7 cellular contexts compared by ENCODE assay signal in genomic region chr12:131070136-131070535, GRCh38.
DNase-seq lines count a peak whose midpoint lies in the region; ATAC-seq and TF ChIP-seq lines count a peak whose summit lies in the region.
"Not testable (repeated sequence)": the region's sequence is repeated elsewhere in the genome, so short reads cannot be mapped to it uniquely, and the experiment has no call there.

No MANE protein-coding gene starts in this region.

- H3T11ph ChIP-seq in H9 (ENCODE audit: low read length), result not testable (repeated sequence)

- H3K23me2 ChIP-seq in H9 (ENCODE audit: insufficient read length, low read depth, low read length, poor library complexity, severe bottlenecking), result not testable (repeated sequence)

- not testable (repeated sequence) for H3K27ac Mint-ChIP-seq in H9; chondrocyte (ENCODE audit: unreplicated experiment); type B pancreatic cell

- H4K8ac ChIP-seq in H9 (replicated peaks; ENCODE audit: insufficient read length, low read depth, low read length), result not testable (repeated sequence)

- peak; percentile 23 for DNase-seq in H9
- peak; percentile 82 for DNase-seq in chondrocyte (ENCODE audit: low spot score)
- DNase-seq in Right ventricle myocardium inferior (ENCODE audit: missing footprints), result peak; percentile 63
- peak; percentile 51 for DNase-seq in islet precursor cell
- peak; percentile 68 for DNase-seq in mesenteric fat pad (ENCODE audit: low spot score)
- peak; percentile 58 for DNase-seq in spleen
- peak; percentile 60 for DNase-seq in type B pancreatic cell (ENCODE audit: extremely low spot score, unreplicated experiment)

- H3K36me3 Mint-ChIP-seq in H9 (ENCODE audit: insufficient read depth in 1 of 3, low read depth in 3 of 3); chondrocyte (ENCODE audit: low read depth); type B pancreatic cell: not testable (repeated sequence)

- not testable (repeated sequence) for H3K9ac ChIP-seq in H9 (ENCODE audit: extremely low read depth, insufficient read length, low read length)

- not testable (repeated sequence) for H2BK20ac ChIP-seq in H9 (ENCODE audit: low read depth, low read length, poor library complexity, severe bottlenecking)

- H3K4ac ChIP-seq in H9 (ENCODE audit: low read depth, low read length), result not testable (repeated sequence)

- TF ChIP-seq POLR2A in spleen (IDR thresholded peaks at IDR 0.05), result not testable (repeated sequence)

- no CpG with 5 or more reads among the region's 21 CpGs for WGBS in H9 (ENCODE audit: extremely low coverage, insufficient read length, low lambda C conversion rate)
- WGBS in spleen, 5 donors, result 92 to 98% (median 96%) methylated on average over 17 to 21 of the region's 21 CpGs

- H3K27me3 ChIP-seq in H9 (ENCODE audit: insufficient read depth, low read length), result not testable (repeated sequence)
- peaks cover 0 to 11% (median 0%) of the 10 kb centered on the region in 7 donors for H3K27me3 ChIP-seq in spleen (replicated peaks in 1 of 7)

- not testable (repeated sequence) for H2BK15ac ChIP-seq in H9 (ENCODE audit: low read depth, low read length)

- not testable (repeated sequence) for H2BK12ac ChIP-seq in H9 (ENCODE audit: insufficient read length, low read depth, low read length)

- H3K79me2 ChIP-seq in H9 (ENCODE audit: insufficient read depth, low read length), result not testable (repeated sequence)

- H2BK120ac ChIP-seq in H9 (ENCODE audit: low read depth, low read length, poor library complexity, severe bottlenecking), result not testable (repeated sequence)

- not testable (repeated sequence) for H3K9me3 ChIP-seq in H9 (ENCODE audit: control insufficient read depth, low read depth, low read length); spleen

- peaks cover 11% of the 10 kb centered on the region for H3K27me3 Mint-ChIP-seq in H9 (ENCODE audit: low read depth)
- not testable (repeated sequence) for H3K27me3 Mint-ChIP-seq in chondrocyte (ENCODE audit: low read depth); type B pancreatic cell

- H3K4me3 ChIP-seq in spleen, result not testable (repeated sequence)

- not testable (repeated sequence) for H3K23ac ChIP-seq in H9 (ENCODE audit: insufficient read length, low read depth, low read length)

- not testable (repeated sequence) for H3K14ac ChIP-seq in H9 (ENCODE audit: insufficient read depth, low read length)

- not testable (repeated sequence) for H3K36me3 ChIP-seq in spleen

- not testable (repeated sequence) for H4K91ac ChIP-seq in H9 (ENCODE audit: insufficient read length, low read depth, low read length)

- not testable (repeated sequence) for H3K56ac ChIP-seq in H9 (ENCODE audit: insufficient read length, low read depth, low read length)

- not testable (repeated sequence) for H3K18ac ChIP-seq in H9 (ENCODE audit: insufficient read length, low read depth, low read length)

- not testable (repeated sequence) for H4K5ac ChIP-seq in H9 (ENCODE audit: insufficient read length, low read depth, low read length)

- not testable (repeated sequence) for H3K4me1 Mint-ChIP-seq in H9; chondrocyte (ENCODE audit: low read depth); type B pancreatic cell (ENCODE audit: unreplicated experiment)

- peaks cover 4 to 11% of the 10 kb centered on the region in 2 experiments; a peak in 3 of 5 replicates for H3K9me3 Mint-ChIP-seq in H9
- not testable (repeated sequence) for H3K9me3 Mint-ChIP-seq in chondrocyte (ENCODE audit: low read depth); type B pancreatic cell

- H3K4me1 ChIP-seq in H9 (ENCODE audit: insufficient read depth, low read length); spleen: not testable (repeated sequence)

- not testable (repeated sequence) for H3K27ac ChIP-seq in H9 (ENCODE audit: insufficient read length, low read depth, low read length); spleen

- not testable (repeated sequence) for TF ChIP-seq CTCF in H9 (conservative IDR thresholded peaks at IDR 0.05); chondrocyte (IDR thresholded peaks at IDR 0.05); spleen (IDR thresholded peaks at IDR 0.05 in 8 of 11, conservative IDR thresholded peaks at IDR 0.05 in 3 of 11); type B pancreatic cell (conservative IDR thresholded peaks at IDR 0.05)

- not testable (repeated sequence) for H2BK5ac ChIP-seq in H9 (ENCODE audit: insufficient read length, low read length)

- not testable (repeated sequence) for H3K4me2 ChIP-seq in H9 (ENCODE audit: insufficient read depth, insufficient read length, low read length)

- H3K79me1 ChIP-seq in H9 (ENCODE audit: insufficient read depth, low read depth, low read length, poor library complexity, severe bottlenecking), result not testable (repeated sequence)

- H4K20me1 ChIP-seq in H9 (ENCODE audit: control insufficient read depth, insufficient read depth, insufficient read length), result not testable (repeated sequence)

- not testable (repeated sequence) for ATAC-seq in Right ventricle myocardium inferior

- not testable (repeated sequence) for H2AK5ac ChIP-seq in H9 (ENCODE audit: insufficient read length, low read length)

- intact Hi-C loops in Right ventricle myocardium inferior (cut with DNase I); spleen (cut with DNase I; ENCODE audit: low total_unique reads): not testable (repeated sequence)

- H2AFZ ChIP-seq in H9 (ENCODE audit: low read length), result not testable (repeated sequence)

- H3K4me3 Mint-ChIP-seq in H9; chondrocyte (ENCODE audit: unreplicated experiment); type B pancreatic cell: not testable (repeated sequence)

Comparison
In these comparisons a context has a peak if more than half of its experiments do, and no peak if none do; other contexts are left out.
1. DNase-seq: peak in every context shown above with its lines; median percentile 82 in chondrocyte; 68 in mesenteric fat pad; 63 in Right ventricle myocardium inferior; 60 in type B pancreatic cell; 58 in spleen; 51 in islet precursor cell; 23 in H9.